In genomic region chr19:2061093-2061935, GRCh38 we compare ENCODE assay signal across 8 cellular contexts.
DNase-seq lines count a peak whose midpoint lies in the region; ATAC-seq, FAIRE-seq and TF ChIP-seq lines count a peak whose summit lies in the region.

No MANE protein-coding gene starts in this region.

- H3K4me3 ChIP-seq in AG09309 (ENCODE audit: control insufficient read depth, low read depth, low read length), result peak overlapping the region; percentile 67

- no peak for TF ChIP-seq CTCF in AG09309 (IDR thresholded peaks at IDR 0.05; ENCODE audit: control insufficient read depth, insufficient read depth, low read depth, low read length, missing control alignments)

- DNase-seq in AG09309 (ENCODE audit: low read depth) (peak; percentile 89), NCI-H345 (lab: John Stamatoyannopoulos, UW) (peak; percentile 99)
- peak; percentile 99 for DNase-seq in activated CD4-positive, CD25-positive, alpha-beta regulatory T cell (lab: John Stamatoyannopoulos, UW)
- DNase-seq in central memory CD4-positive, alpha-beta T cell, result peak; percentile 99
- peak; percentile 98 for DNase-seq in stimulated activated CD4-positive, alpha-beta T cell treated with anti-CD3 and anti-CD28 coated beads, Interleukin-12 subunit alpha, Interleukin-12 subunit beta, amount 100 ng/mL, for 24 hours (ENCODE audit: low read depth in 2 of 2)

- ATAC-seq in GM19023 (IDR thresholded peaks at IDR 0.05; ENCODE audit: unreplicated experiment), result peak; percentile 80
- peak; percentile 77 for ATAC-seq in HG03196 (IDR thresholded peaks at IDR 0.05; ENCODE audit: unreplicated experiment)

- peak; percentile 36 for FAIRE-seq in islet of Langerhans (lab: Jason Lieb, UNC)

Comparison
In these comparisons a context has a peak if more than half of its experiments do, and no peak if none do; other contexts are left out.
1. Peak in every context shown above with its lines: DNase-seq, ATAC-seq and H3K4me3 ChIP-seq.